Comparison of ENCODE assay signal across 21 cellular contexts in the genomic region with DNA sequence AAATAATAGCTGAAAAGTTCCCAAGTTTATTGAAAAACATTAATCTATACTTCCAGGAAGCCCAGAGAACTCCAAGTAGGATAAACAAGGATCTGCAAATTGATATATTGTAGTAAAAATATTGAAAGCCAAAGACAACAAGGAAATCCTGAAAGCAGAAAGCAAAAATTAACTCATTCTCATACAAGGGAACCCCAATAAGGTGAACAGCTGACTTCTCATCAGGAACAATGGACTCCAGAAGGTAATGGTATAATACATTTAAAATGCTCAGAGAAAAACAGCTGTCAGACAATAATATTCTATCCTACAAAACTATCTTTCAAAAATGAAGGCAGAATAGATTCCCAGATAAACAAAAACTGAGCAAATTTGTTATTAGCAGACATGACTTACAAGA.
DNase-seq lines count a peak whose midpoint lies in the region; ATAC-seq, FAIRE-seq and TF ChIP-seq lines count a peak whose summit lies in the region.
"Had no signal": no experiment of that assay in that cellular context is flagged by ENCODE, and none has a peak within 500 bp of the region (broad histone marks: within the 10 kb centered on the region; RNA-seq: fewer than 3 reads in every experiment).

No MANE protein-coding gene starts in this region.

- no peaks in the 10 kb centered on the region for H3K4me1 ChIP-seq in mesenchymal stem cell (ENCODE audit: control insufficient read depth, insufficient read depth, low read depth, low read length)
- H3K4me1 ChIP-seq: HAP-1 had no signal

- no peaks in the 10 kb centered on the region for H3K79me1 ChIP-seq in mesenchymal stem cell (replicated peaks; ENCODE audit: low read length, poor library complexity, severe bottlenecking)

- H2BK120ac ChIP-seq in mesenchymal stem cell (ENCODE audit: low read depth, low read length) = no peak overlapping the region

- H3K36me3 Mint-ChIP-seq in stimulated activated effector memory CD8-positive, alpha-beta T cell treated with anti-CD3 and anti-CD28 coated beads, Interleukin-12 subunit alpha, Interleukin-12 subunit beta, amount 100 ng/mL, for 72 hours = no peaks in the 10 kb centered on the region
- H3K36me3 Mint-ChIP-seq in mesothelial cell of epicardium = peaks cover 6% of the 10 kb centered on the region
- H3K36me3 Mint-ChIP-seq: CD8-positive, alpha-beta T cell had no signal

- H3K4me3 ChIP-seq in mesenchymal stem cell (ENCODE audit: insufficient read depth in 1 of 2, low read depth in 1 of 2, low read length in 2 of 2) = no peak overlapping the region
- H3K4me3 ChIP-seq: BLaER1 treated with 17β-estradiol and CSF1 and Interleukin-3, amounts not matched to agents 10 nM and 100 nM; HAP-1; SK-N-MC had no signal

- no peaks in the 10 kb centered on the region for H3K36me3 ChIP-seq in mesenchymal stem cell (ENCODE audit: control insufficient read depth in 1 of 2, insufficient read depth in 2 of 2, low read depth in 1 of 2, low read length in 2 of 2)
- H3K36me3 ChIP-seq: BLaER1 treated with 17β-estradiol and CSF1 and Interleukin-3, amounts not matched to agents 10 nM and 100 nM; HAP-1 had no signal

- no peak overlapping the region for H3K27ac ChIP-seq in mesenchymal stem cell (ENCODE audit: low read length, poor library complexity, severe bottlenecking)
- H3K27ac ChIP-seq: SK-N-MC had no signal

- TF ChIP-seq CTCF in mesothelial cell of epicardium (IDR thresholded peaks at IDR 0.05; ENCODE audit: unreplicated experiment) = no peak

- H3K4me3 Mint-ChIP-seq in stimulated activated effector memory CD8-positive, alpha-beta T cell treated with anti-CD3 and anti-CD28 coated beads, Interleukin-12 subunit alpha, Interleukin-12 subunit beta, amount 100 ng/mL, for 72 hours = no peak overlapping the region
- H3K4me3 Mint-ChIP-seq in mesothelial cell of epicardium = no peak overlapping the region
- H3K4me3 Mint-ChIP-seq: CD8-positive, alpha-beta T cell had no signal

- H2BK12ac ChIP-seq in mesenchymal stem cell (ENCODE audit: low read length in 2 of 2) = no peak overlapping the region

- no peak overlapping the region for H2BK15ac ChIP-seq in mesenchymal stem cell (ENCODE audit: low read depth, poor library complexity, severe bottlenecking)

- no peak overlapping the region for H4K91ac ChIP-seq in mesenchymal stem cell (ENCODE audit: low read length)

- no peak for ATAC-seq in stimulated activated effector memory CD8-positive, alpha-beta T cell treated with anti-CD3 and anti-CD28 coated beads, Interleukin-12 subunit alpha, Interleukin-12 subunit beta, amount 100 ng/mL, for 72 hours
- ATAC-seq: CD8-positive, alpha-beta T cell had no signal

- no peak overlapping the region for H3K27ac Mint-ChIP-seq in stimulated activated effector memory CD8-positive, alpha-beta T cell treated with anti-CD3 and anti-CD28 coated beads, Interleukin-12 subunit alpha, Interleukin-12 subunit beta, amount 100 ng/mL, for 72 hours
- H3K27ac Mint-ChIP-seq in mesothelial cell of epicardium = no peak overlapping the region
- H3K27ac Mint-ChIP-seq: CD8-positive, alpha-beta T cell had no signal

- H3K18ac ChIP-seq in mesenchymal stem cell (ENCODE audit: low read depth in 1 of 2, low read length in 2 of 2) = no peak overlapping the region

- H3K4me1 Mint-ChIP-seq in stimulated activated effector memory CD8-positive, alpha-beta T cell treated with anti-CD3 and anti-CD28 coated beads, Interleukin-12 subunit alpha, Interleukin-12 subunit beta, amount 100 ng/mL, for 72 hours = no peaks in the 10 kb centered on the region
- no peaks in the 10 kb centered on the region for H3K4me1 Mint-ChIP-seq in mesothelial cell of epicardium

- H3K14ac ChIP-seq in mesenchymal stem cell (ENCODE audit: low read length in 2 of 2) = no peak overlapping the region

- peaks cover 6% of the 10 kb centered on the region for H3K9me3 Mint-ChIP-seq in stimulated activated effector memory CD8-positive, alpha-beta T cell treated with anti-CD3 and anti-CD28 coated beads, Interleukin-12 subunit alpha, Interleukin-12 subunit beta, amount 100 ng/mL, for 72 hours
- peaks cover 65% of the 10 kb centered on the region for H3K9me3 Mint-ChIP-seq in mesothelial cell of epicardium

- no peaks in the 10 kb centered on the region for H3K27me3 Mint-ChIP-seq in mesothelial cell of epicardium (ENCODE audit: low read depth)

- no peak overlapping the region for H3K4ac ChIP-seq in mesenchymal stem cell (ENCODE audit: low read depth in 1 of 2, low read length in 2 of 2)

- no peak overlapping the region for H2AFZ ChIP-seq in mesenchymal stem cell (ENCODE audit: low read depth, low read length)

- no peak overlapping the region for H3K4me2 ChIP-seq in mesenchymal stem cell (ENCODE audit: low read length, poor library complexity, severe bottlenecking)

- H3K9me3 ChIP-seq in mesenchymal stem cell (ENCODE audit: control insufficient read depth, low read length) = peaks cover 50% of the 10 kb centered on the region
- H3K9me3 ChIP-seq: HAP-1 had no signal

- no peak overlapping the region for H3K9ac ChIP-seq in mesenchymal stem cell (ENCODE audit: low read length)
- H3K9ac ChIP-seq: BLaER1 treated with 17β-estradiol and CSF1 and Interleukin-3, amounts not matched to agents 10 nM and 100 nM had no signal

- DNase-seq in Kasumi-1 (lab: John Stamatoyannopoulos, UW) = peak; percentile 28 to 41
- DNase-seq in SW480 (ENCODE audit: low spot score) = peak; percentile 49
- DNase-seq in mesenchymal stem cell = peak; percentile 36
- no peak for DNase-seq in NCI-H1694 (lab: John Stamatoyannopoulos, UW)
- DNase-seq in stimulated activated effector memory CD8-positive, alpha-beta T cell treated with anti-CD3 and anti-CD28 coated beads, Interleukin-12 subunit alpha, Interleukin-12 subunit beta, amount 100 ng/mL, for 72 hours (ENCODE audit: low spot score in 2 of 2) = no peak
- no peak for DNase-seq in mesothelial cell of epicardium (ENCODE audit: low spot score in 2 of 2, unreplicated experiment in 2 of 2)
- DNase-seq: Calu3; CD8-positive, alpha-beta T cell; GDM1; KBM-7; NCI-H1048; NCI-H1436 treated with DMSO at 0.1 percent for 48 hours; NCI-H2029 treated with DMSO at 0.1 percent for 48 hours; NCI-H2171 treated with DMSO at 0.1 percent for 48 hours; NCI-H446 treated with DMSO at 0.1 percent for 48 hours; Right ventricle myocardium superior had no signal

- H3K23ac ChIP-seq in mesenchymal stem cell (ENCODE audit: low read length in 2 of 2) = no peak overlapping the region

- H2BK5ac ChIP-seq in mesenchymal stem cell (ENCODE audit: low read depth, low read length, poor library complexity, severe bottlenecking) = no peak overlapping the region

- no peak overlapping the region for H4K8ac ChIP-seq in mesenchymal stem cell (ENCODE audit: low read length)

- H3K27me3 ChIP-seq in mesenchymal stem cell (ENCODE audit: control insufficient read depth in 1 of 2, insufficient read depth in 1 of 2, low read length in 2 of 2) = no peaks in the 10 kb centered on the region
- H3K27me3 ChIP-seq: BLaER1 treated with 17β-estradiol and CSF1 and Interleukin-3, amounts not matched to agents 10 nM and 100 nM had no signal

- FAIRE-seq in G401.6 (lab: Jason Lieb, UNC) = peak; percentile 37
- FAIRE-seq: RCC 7860 had no signal

- H2AK5ac ChIP-seq in mesenchymal stem cell (ENCODE audit: low read length, severe bottlenecking) = no peak overlapping the region

Comparison
In these comparisons a context has a peak if more than half of its experiments do, and no peak if none do; other contexts are left out.
1. DNase-seq: peak in Kasumi-1 (2 of 2), SW480 (single experiment) and mesenchymal stem cell (single experiment); none in NCI-H1694 (single experiment), stimulated activated effector memory CD8-positive, alpha-beta T cell treated with anti-CD3 and anti-CD28 coated beads, Interleukin-12 subunit alpha, Interleukin-12 subunit beta, amount 100 ng/mL, for 72 hours (0 of 2) and mesothelial cell of epicardium (0 of 2).